Comparison of ENCODE assay signal across 34 cellular contexts in the genomic region with DNA sequence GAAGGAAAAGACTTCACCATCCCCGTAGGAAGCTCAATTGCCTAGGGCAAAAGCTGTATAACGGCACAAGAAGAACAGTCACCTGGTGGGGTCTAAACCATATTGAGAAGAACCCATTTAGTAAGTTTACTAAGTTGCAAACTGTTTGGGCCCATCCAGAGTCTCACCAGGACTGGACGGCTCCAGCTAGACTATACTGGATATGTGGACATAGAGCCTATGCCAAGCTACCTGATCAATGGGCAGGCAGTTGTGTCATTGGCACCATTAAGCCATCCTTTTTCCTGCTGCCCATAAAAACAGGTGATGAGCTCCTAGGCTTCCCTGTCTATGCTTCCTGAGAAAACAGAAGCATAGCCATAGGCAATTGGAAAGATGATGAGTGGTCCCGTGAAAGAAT.
"Had no signal": no experiment of that assay in that cellular context is flagged by ENCODE, and none has a peak within 500 bp of the region (broad histone marks: within the 10 kb centered on the region; RNA-seq: fewer than 3 reads in every experiment).

No MANE protein-coding gene starts in this region.

- H3K4me2 ChIP-seq: KMS-11 had no signal

- H3K4me3 ChIP-seq: MG63 had no signal

- H3K27me3 ChIP-seq: MG63 had no signal

- DNase-seq: Karpas-422, Kasumi-1, KG1, MG63, MM.1S, MV-4-11, NCI-H1048, NCI-H1092, NCI-H1092 treated with DMSO at 0.1 percent for 48 hours, NCI-H1105, NCI-H1417, NCI-H1417 treated with DMSO at 0.1 percent for 48 hours, NCI-H1436, NCI-H1436 treated with DMSO at 0.1 percent for 48 hours, NCI-H146, NCI-H1694, NCI-H1694 treated with DMSO at 0.1 percent for 48 hours, NCI-H187, NCI-H187 treated with DMSO at 0.1 percent for 48 hours, NCI-H1930, NCI-H2029, NCI-H2029 treated with DMSO at 0.1 percent for 48 hours, NCI-H2081, NCI-H2081 treated with DMSO at 0.1 percent for 48 hours, NCI-H2107, NCI-H2171, NCI-H2171 treated with DMSO at 0.1 percent for 48 hours, NCI-H2227 treated with DMSO at 0.1 percent for 48 hours, NCI-H226, NCI-H345, NCI-H446, NCI-H446 treated with DMSO at 0.1 percent for 48 hours, NCI-H510A had no signal

- H3K36me3 ChIP-seq: MG63 had no signal

- H3K27ac ChIP-seq: KMS-11 had no signal

- H3K9ac ChIP-seq: KMS-11 had no signal
